ENCODE assay signal across 18 cellular contexts in genomic region chr3:157405457-157405856, GRCh38. TPM values are rescaled to one million over a fixed set of nuclear protein-coding genes. Genes with fewer than 3 reads are reported as not detected.
DNase-seq lines count a peak whose midpoint lies in the region; TF ChIP-seq lines count a peak whose summit lies in the region.
"Had no signal": no experiment of that assay in that cellular context is flagged by ENCODE, and none has a peak within 500 bp of the region (broad histone marks: within the 10 kb centered on the region; RNA-seq: fewer than 3 reads in every experiment).

No MANE protein-coding gene starts in this region.

- DNase-seq in Daoy (ENCODE audit: low read depth) (peak; percentile 89), NCI-H226 (peak; percentile 36), dermis blood vessel endothelial cell (peak; percentile 32), non-pigmented ciliary epithelial cell (ENCODE audit: low read depth) (peak; percentile 61), GOT3 (lab: John Stamatoyannopoulos, UW) (no peak), NCI-H1694 (lab: John Stamatoyannopoulos, UW) (no peak), dorsolateral prefrontal cortex (no peak), NCI-H510A treated with DMSO at 0.1 percent for 48 hours (lab: John Stamatoyannopoulos, UW) (no peak)
- DNase-seq: activated CD8-positive, alpha-beta T cell treated with anti-CD3 and anti-CD28 coated beads for 36 hours; HCEC 1CT; head of caudate nucleus; MM.1S; NCI-H2029; nephron progenitor cell; RPMI8226; stomach; T-helper 1 cell had no signal

- intact Hi-C loops in dorsolateral prefrontal cortex (cut with DNase I) = no loop called here

- no peaks in the 10 kb centered on the region for H3K27me3 ChIP-seq in dorsolateral prefrontal cortex
- H3K27me3 ChIP-seq: stomach, vagina had no signal

- TF ChIP-seq CTCF in dorsolateral prefrontal cortex (IDR thresholded peaks at IDR 0.05 in 54 of 56, conservative IDR thresholded peaks at IDR 0.05 in 2 of 56; ENCODE audit: low read depth in 1 of 56, partially characterized antibody in 56 of 56) = no peak

- H3K4me3 ChIP-seq in dorsolateral prefrontal cortex = no peak overlapping the region
- H3K4me3 ChIP-seq: stomach, vagina had no signal

- H3K27ac ChIP-seq in dorsolateral prefrontal cortex = no peak overlapping the region
- H3K27ac ChIP-seq: stomach, vagina had no signal

RNA-seq across cellular contexts. Expression of gene PTX3, which starts 31.2 kb away (rescaled TPM):
- total RNA-seq in Daoy (2014; rRNA removed; shearing (Covaris generic)) = 48.3 and 49.5 TPM in 2 replicates
- 192 and 466 TPM in 2 replicates for total RNA-seq in dermis blood vessel endothelial cell
- total RNA-seq in dorsolateral prefrontal cortex = 1 to 10 TPM in 24 of 120 experiments, under 1 TPM in 86, not detected in 10; 0.20 to 3.0 (median 0.67) TPM

Comparison
In these comparisons a context has a peak if more than half of its experiments do, and no peak if none do; other contexts are left out.
1. DNase-seq: peak in Daoy (single experiment), NCI-H226 (single experiment), dermis blood vessel endothelial cell (single experiment) and non-pigmented ciliary epithelial cell (single experiment); none in GOT3 (single experiment), NCI-H1694 (single experiment), dorsolateral prefrontal cortex (0 of 10) and NCI-H510A treated with DMSO at 0.1 percent for 48 hours (single experiment).
2. RNA of gene PTX3, which starts 31.2 kb away (total RNA-seq): 192 to 466 TPM in dermis blood vessel endothelial cell and 48.3 to 49.5 TPM in Daoy; 0.20 to 3.0 TPM in dorsolateral prefrontal cortex; every median in the first group is over 10 times any median in the second.